Comparison of ENCODE assay signal across 15 cellular contexts in genomic region chr4:12933760-12934221, GRCh38.
"Had no signal": no experiment of that assay in that cellular context is flagged by ENCODE, and none has a peak within 500 bp of the region (broad histone marks: within the 10 kb centered on the region; RNA-seq: fewer than 3 reads in every experiment).

No MANE protein-coding gene starts in this region.

- ATAC-seq: left colon, natural killer cell, psoas muscle had no signal

- H3K9me3 ChIP-seq: colonic mucosa, esophagus squamous epithelium had no signal

- H3K9ac ChIP-seq: neural progenitor cell had no signal

- H3K4me3 Mint-ChIP-seq: natural killer cell, neural progenitor cell had no signal

- DNase-seq: colonic mucosa; dermis blood vessel endothelial cell; esophagus squamous epithelium; foreskin fibroblast; hippocampal formation; left colon; mammary epithelial cell; natural killer cell; nucleus accumbens; psoas muscle; small intestine; stimulated activated CD4-positive, alpha-beta T cell treated with anti-CD3 and anti-CD28 coated beads, Interleukin-2, amount 100 ng/mL, for 48 hours; stimulated activated naive CD4-positive, alpha-beta T cell treated with Interleukin-2 at 50 U/mL for 16 hours; trophoblast cell had no signal

- FAIRE-seq: small intestine had no signal

- H3K9me3 Mint-ChIP-seq: neural progenitor cell had no signal

- H3K27me3 ChIP-seq: colonic mucosa, esophagus squamous epithelium, neural progenitor cell had no signal

- H3K36me3 Mint-ChIP-seq: neural progenitor cell had no signal

- H3K4me1 ChIP-seq: colonic mucosa, esophagus squamous epithelium, neural progenitor cell, psoas muscle had no signal

- H3K27ac ChIP-seq: colonic mucosa, esophagus squamous epithelium, neural progenitor cell, psoas muscle had no signal

- H3K4me1 Mint-ChIP-seq: natural killer cell, neural progenitor cell had no signal

- H3K36me3 ChIP-seq: colonic mucosa, esophagus squamous epithelium, neural progenitor cell had no signal

- H2AFZ ChIP-seq: neural progenitor cell had no signal

- H3K27ac Mint-ChIP-seq: natural killer cell, neural progenitor cell had no signal

- H3K4me2 ChIP-seq: neural progenitor cell had no signal

- H3K4me3 ChIP-seq: colonic mucosa, esophagus squamous epithelium, neural progenitor cell, psoas muscle had no signal
